ENCODE assay signal across 9 cellular contexts in genomic region chr6:1624071-1624847, GRCh38. TPM values are rescaled to one million over a fixed set of nuclear protein-coding genes. Genes with fewer than 3 reads are reported as not detected.
A peak's percentile ranks its signal among the peaks of the same experiment; 100 is the strongest.
DNase-seq lines count a peak whose midpoint lies in the region; ATAC-seq, FAIRE-seq and TF ChIP-seq lines count a peak whose summit lies in the region.
"Had no signal": no experiment of that assay in that cellular context is flagged by ENCODE, and none has a peak within 500 bp of the region (broad histone marks: within the 10 kb centered on the region; RNA-seq: fewer than 3 reads in every experiment).

No MANE protein-coding gene starts in this region.

- no peak for TF ChIP-seq EP300 in GM12878 (IDR thresholded peaks at IDR 0.05; ENCODE audit: borderline replicate concordance in 1 of 2, control insufficient read depth in 1 of 2, low read depth in 2 of 2, low read length in 2 of 2)

- 28% methylated on average over 53 of the region's 65 CpGs for WGBS in GM12878 (ENCODE audit: insufficient coverage, insufficient replicate concordance, low lambda C conversion rate, missing lambda C conversion rate)
- WGBS in testis, 2 donors, result 1 to 13% methylated on average over 23 to 64 of the region's 65 CpGs

- DNase-seq in activated CD4-positive, CD25-positive, alpha-beta regulatory T cell treated with anti-CD3 and anti-CD28 coated beads, Interleukin-2, amount 50 U/mL, for 72 hours, result no peak
- DNase-seq in GM12878 (ENCODE audit: low read depth, low spot score) (no peak), kidney tubule cell (ENCODE audit: low spot score) (peak; percentile 30), testis (no peak), NCI-H345 (lab: John Stamatoyannopoulos, UW) (no peak), NCI-H2029 (lab: John Stamatoyannopoulos, UW) (no peak)

- no peaks in the 10 kb centered on the region for H3K79me2 ChIP-seq in GM12878 (ENCODE audit: control insufficient read depth, insufficient read depth, low read length)

- no peak overlapping the region for H3K27ac ChIP-seq in GM12878 (ENCODE audit: control insufficient read depth, insufficient read depth)
- H3K27ac ChIP-seq in testis, result peak overlapping the region; percentile 70 to 84

- H3K9me3 ChIP-seq in GM12878 (replicated peaks; ENCODE audit: control insufficient read depth, insufficient read depth, low read length), result no peaks in the 10 kb centered on the region
- H3K9me3 ChIP-seq in testis, result no peaks in the 10 kb centered on the region

- no peak overlapping the region for H3K9ac ChIP-seq in GM12878 (ENCODE audit: control insufficient read depth, insufficient read depth, low read length)

- in situ Hi-C loops in GM12878 (cut with MboI), result no loop called here

- CTCF ChIA-PET in GM12878 (lab: Yijun Ruan, JAX), result interaction anchor here (0.7 to 1.8 kb wide), 2 partner anchors 28 to 480 kb away, joined by 3 to 7 read pairs; no protein-coding TSS in a partner anchor

- POLR2A ChIA-PET in GM12878 (lab: Charles Lee), result interaction anchor here (0.6 to 0.7 kb wide), 2 partner anchors 99 to 246 kb away, joined by 3 read pairs; no protein-coding TSS in a partner anchor

- H3K4me3 ChIP-seq in GM12878 (peak overlapping the region; percentile 80), testis (peak overlapping the region; percentile 57 to 66)

- H2AFZ ChIP-seq in GM12878 (ENCODE audit: control insufficient read depth, low read depth, low read length), result peak overlapping the region; percentile 52

- no peak for TF ChIP-seq CTCF in GM12878 (IDR thresholded peaks at IDR 0.05 in 2 of 3, conservative IDR thresholded peaks at IDR 0.05 in 1 of 3; ENCODE audit: control insufficient read depth in 2 of 3, extremely low read depth in 1 of 3, insufficient read depth in 1 of 3, low read depth in 3 of 3, low read length in 3 of 3)
- TF ChIP-seq CTCF in testis (IDR thresholded peaks at IDR 0.05), result no peak

- peak; percentile 59 to 67 for ATAC-seq in activated CD4-positive, CD25-positive, alpha-beta regulatory T cell treated with anti-CD3 and anti-CD28 coated beads, Interleukin-2, amount 50 U/mL, for 24 hours
- peak; percentile 91 for ATAC-seq in GM12878
- no peak for ATAC-seq in HG02870 (IDR thresholded peaks at IDR 0.05; ENCODE audit: unreplicated experiment)

- SMC1A ChIA-PET in GM12878 (lab: Charles Lee; ENCODE audit: uncharacterized antibody, unreplicated experiment), result interaction anchor here (0.7 kb wide), 1 partner anchor 95 kb away, joined by 3 read pairs; no protein-coding TSS in a partner anchor

- TF ChIP-seq POLR2A in GM12878 (IDR thresholded peaks at IDR 0.05; ENCODE audit: low read depth, low read length), result no peak
- no peak for TF ChIP-seq POLR2A in testis (IDR thresholded peaks at IDR 0.05)

- H3K4me1 ChIP-seq in GM12878 (ENCODE audit: control insufficient read depth, insufficient read depth, low read length) (peaks cover 5% of the 10 kb centered on the region), testis (peaks cover 3% of the 10 kb centered on the region)

- TF ChIP-seq RAD21 in GM12878 (IDR thresholded peaks at IDR 0.05; ENCODE audit: insufficient read depth, low read depth, low read length), result no peak

- H3K36me3 ChIP-seq in GM12878 (ENCODE audit: control insufficient read depth in 2 of 2, insufficient read depth in 2 of 2, low read length in 1 of 2) (no peaks in the 10 kb centered on the region), testis (ENCODE audit: low read depth, missing control alignments) (no peaks in the 10 kb centered on the region)

- H3K27me3 ChIP-seq in GM12878 (replicated peaks in 1 of 2; ENCODE audit: control insufficient read depth in 2 of 2, insufficient read depth in 2 of 2, low read length in 1 of 2) (peaks cover 4 to 10% of the 10 kb centered on the region in 2 experiments), testis (no peaks in the 10 kb centered on the region)

- intact Hi-C loops in GM12878 (cut with micrococcal nuclease; ENCODE audit: unreplicated experiment), result no loop called here
- intact Hi-C loops in testis (cut with DNase I; ENCODE audit: low total_unique reads), result no loop called here

- RAD21 ChIA-PET in GM12878 (lab: Charles Lee; ENCODE audit: unreplicated experiment), result interaction anchor here (0.7 kb wide), 2 partner anchors 75 to 246 kb away, joined by 3 read pairs; no protein-coding TSS in a partner anchor

- peaks cover 3% of the 10 kb centered on the region; the same call in 1 of the 2 replicates for H4K20me1 ChIP-seq in GM12878 (ENCODE audit: control insufficient read depth, insufficient read depth)

- no TSS peak for BruUV-seq in GM12878 (replicated peaks; lab: Mats Ljungman, UMichigan)

- FAIRE-seq in GM12878 (lab: Jason Lieb, UNC), result no peak
- FAIRE-seq: A204.1 had no signal

- peak overlapping the region; percentile 79 for H3K4me2 ChIP-seq in GM12878 (ENCODE audit: control insufficient read depth, insufficient read depth)

TF ChIP-seq in GM12878, 131 proteins besides CTCF, POLR2A, EP300 and RAD21:
- TF ChIP-seq IKZF2 (IDR thresholded peaks at IDR 0.05) (peak in 1 of 2 experiments; percentile 23; a peak in 1 of 4 replicates), YY1 (IDR thresholded peaks at IDR 0.05; ENCODE audit: low read depth, low read length) (0 out of 2 replicates have a peak, but pooled peaks have one; percentile 16), EED (IDR thresholded peaks at IDR 0.05; ENCODE audit: low read depth) (peak; percentile 51; the same call in 1 of the 2 replicates), RUNX3 (IDR thresholded peaks at IDR 0.05; ENCODE audit: low read length) (peak; percentile 34), JUNB (IDR thresholded peaks at IDR 0.05) (no peak), CBFB (IDR thresholded peaks at IDR 0.05; ENCODE audit: low read depth) (no peak), IKZF1 (conservative IDR thresholded peaks at IDR 0.05) (0 out of 2 replicates have a peak, but pooled peaks have one; percentile 12)

RNA-seq across cellular contexts. Expression of gene FOXC1, which starts 14.5 kb away (rescaled TPM):
- not detected in 2 replicates for total RNA-seq in GM12878 (2013; cell fraction: nucleolus; rRNA removed)
- total RNA-seq in GM12878 (2014; rRNA removed) (0.38 and 0.51 TPM in 2 replicates), GM12878 (2014; rRNA removed; fragmentation: Illumina TruSeq; extraction: Trizol) (0.37 and 0.45 TPM in 2 replicates), GM12878 (2021) (1.5 and 1.7 TPM in 2 replicates), testis (10 to 100 TPM in 1 of 2 donors, 1 to 10 TPM in 1; 9.4 to 10.6 TPM)
- 0.26 TPM for polyA plus RNA-seq in GM12878 (2011; ENCODE audit: low read depth)
- polyA plus RNA-seq in GM12878 (2011; rRNA removed) (0.17 and 0.26 TPM in 2 replicates), GM12878 (2014; fragmentation: Illumina TruSeq; extraction: Trizol) (0.81 and 0.97 TPM in 2 replicates), GM12878 (2014; fragmentation: Nextera tagmentation; extraction: Ambion mirVana) (under 1 TPM; 0.13 to 0.26 TPM), GM12878 (2014; rRNA removed) (0.60 and 0.94 TPM in 2 replicates), GM12878 (2016; fragmentation: Nextera tagmentation; extraction: Ambion mirVana) (not detected), testis (ENCODE audit: insufficient read depth, low read depth, low replicate concordance) (4.7 TPM)
- 0.07 and 0.17 TPM in 2 replicates for polyA plus RNA-seq in GM12878 (2011; cell fraction: cytosol; rRNA removed)
- polyA plus RNA-seq in GM12878 (2011; cell fraction: nucleus; rRNA removed), result 0.19 and 0.31 TPM in 2 replicates
- 0.24 and 0.38 TPM in 2 replicates for polyA plus RNA-seq in GM12878 (2012)
- polyA minus RNA-seq in GM12878 (2011; rRNA and poly(A)+ RNA removed), result 0.15 TPM in 1 of 2 replicates, not detected in the other
- 0.53 and 0.83 TPM in 2 replicates for polyA minus RNA-seq in GM12878 (2011; cell fraction: cytosol; rRNA and poly(A)+ RNA removed)
- polyA minus RNA-seq in GM12878 (2011; cell fraction: nucleus; rRNA and poly(A)+ RNA removed), result 0.12 and 0.57 TPM in 2 replicates
